Comparison of ENCODE assay signal across 30 cellular contexts in the genomic region with DNA sequence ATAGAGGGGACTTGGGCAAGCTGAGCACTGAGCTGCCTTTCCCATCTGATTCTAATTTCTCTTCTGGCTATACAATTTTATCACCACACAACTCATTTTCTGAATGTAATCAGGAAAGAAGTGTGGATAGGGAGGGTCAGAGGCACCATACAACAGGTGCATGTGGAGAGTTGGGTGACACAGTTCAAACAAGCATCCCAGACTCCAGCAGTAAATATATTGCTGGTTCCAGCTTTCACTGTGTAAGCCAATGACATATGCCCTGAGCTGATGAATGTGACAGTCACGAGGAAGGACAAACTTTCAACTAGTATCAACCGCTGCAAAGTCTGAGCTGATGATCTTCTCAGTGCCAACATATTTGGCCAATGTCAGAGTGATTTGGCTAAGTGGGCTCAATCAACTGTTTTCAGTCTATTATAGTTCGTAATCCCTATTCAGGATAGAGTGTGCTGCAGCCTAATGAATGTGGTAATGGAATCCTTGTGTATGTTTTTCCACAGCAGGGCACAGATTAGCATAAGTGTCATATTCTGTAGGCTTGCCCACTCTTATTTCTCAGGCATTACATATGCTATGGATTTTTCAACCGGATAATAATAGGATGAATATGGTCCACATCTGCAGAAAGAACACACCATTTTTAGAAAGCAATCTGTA.
DNase-seq lines count a peak whose midpoint lies in the region; ATAC-seq, FAIRE-seq and TF ChIP-seq lines count a peak whose summit lies in the region.
"Had no signal": no experiment of that assay in that cellular context is flagged by ENCODE, and none has a peak within 500 bp of the region (broad histone marks: within the 10 kb centered on the region; RNA-seq: fewer than 3 reads in every experiment).

No MANE protein-coding gene starts in this region.

- no peaks in the 10 kb centered on the region for H3K36me3 ChIP-seq in bronchial epithelial cell (ENCODE audit: control insufficient read depth, insufficient read depth, low read length)
- H3K36me3 ChIP-seq: BE2C had no signal

- H3K4me3 ChIP-seq in bronchial epithelial cell (ENCODE audit: low read depth, low read length): no peak overlapping the region
- H3K4me3 ChIP-seq: GM12878, K562 had no signal

- TF ChIP-seq CTCF in bronchial epithelial cell (IDR thresholded peaks at IDR 0.05; ENCODE audit: insufficient read depth, low read length, severe bottlenecking) (no peak), GM20000 (IDR thresholded peaks at IDR 0.05; ENCODE audit: extremely low read depth, missing control alignments) (no peak)

- CTCF ChIA-PET in HEK293T (lab: Yijun Ruan, JAX): interaction anchor here (1.2 kb wide), 1 partner anchor 62 kb away, joined by 3 read pairs; no protein-coding TSS in a partner anchor

- peak; percentile 7 for FAIRE-seq in bronchial epithelial cell (lab: Jason Lieb, UNC)
- FAIRE-seq: GM12878, HepG2, K562 had no signal

- no peak for ATAC-seq in GM18520 (IDR thresholded peaks at IDR 0.05; ENCODE audit: unreplicated experiment)
- ATAC-seq: GM12878, HCT116, HepG2, K562 had no signal

- POLR2A ChIA-PET in HEK293T (lab: Yijun Ruan, JAX): no interaction called here

- peak; percentile 12 for DNase-seq in NCI-H146 treated with DMSO at 0.1 percent for 48 hours (lab: John Stamatoyannopoulos, UW; ENCODE audit: unreplicated experiment)
- no peak for DNase-seq in NCI-H146 (lab: John Stamatoyannopoulos, UW)
- no peak for DNase-seq in HEK293T (ENCODE audit: extremely low spot score)
- no peak for DNase-seq in bronchial epithelial cell (ENCODE audit: low read depth)
- peak; percentile 46 for DNase-seq in retina
- DNase-seq in midbrain (lab: John Stamatoyannopoulos, UW): no peak
- no peak for DNase-seq in GM20000 (ENCODE audit: low spot score)
- DNase-seq: ACHN; BE2C; CD8-positive, alpha-beta memory T cell; DMS 273 treated with DMSO at 0.1 percent for 48 hours; DMS79; EL; GDM1; Kasumi-1; MV-4-11; NCI-H1105; NCI-H1436 treated with DMSO at 0.1 percent for 48 hours; NCI-H2029; NCI-H2171; NCI-H226; NCI-H510A; NCI-H82; Right ventricle myocardium superior; RPMI8226 had no signal

- no peaks in the 10 kb centered on the region for H3K27me3 ChIP-seq in bronchial epithelial cell (ENCODE audit: control insufficient read depth, insufficient read depth, low read length)
- H3K27me3 ChIP-seq: BE2C had no signal

TF ChIP-seq in HEK293T, 16 proteins besides CTCF, POLR2A, EP300 and RAD21:
- TF ChIP-seq CTBP1 (IDR thresholded peaks at IDR 0.05; ENCODE audit: borderline replicate concordance) (no peak; the same call in 1 of the 2 replicates), HDGF (IDR thresholded peaks at IDR 0.05; ENCODE audit: borderline replicate concordance) (no peak), LEF1 (IDR thresholded peaks at IDR 0.05; ENCODE audit: borderline replicate concordance) (no peak), SP1 (IDR thresholded peaks at IDR 0.05) (no peak), FOXK2 (IDR thresholded peaks at IDR 0.05) (no peak)
- TF ChIP-seq, protein P1, sequence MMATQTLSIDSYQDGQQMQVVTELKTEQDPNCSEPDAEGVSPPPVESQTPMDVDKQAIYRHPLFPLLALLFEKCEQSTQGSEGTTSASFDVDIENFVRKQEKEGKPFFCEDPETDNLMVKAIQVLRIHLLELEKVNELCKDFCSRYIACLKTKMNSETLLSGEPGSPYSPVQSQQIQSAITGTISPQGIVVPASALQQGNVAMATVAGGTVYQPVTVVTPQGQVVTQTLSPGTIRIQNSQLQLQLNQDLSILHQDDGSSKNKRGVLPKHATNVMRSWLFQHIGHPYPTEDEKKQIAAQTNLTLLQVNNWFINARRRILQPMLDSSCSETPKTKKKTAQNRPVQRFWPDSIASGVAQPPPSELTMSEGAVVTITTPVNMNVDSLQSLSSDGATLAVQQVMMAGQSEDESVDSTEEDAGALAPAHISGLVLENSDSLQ (IDR thresholded peaks at IDR 0.05): peak; percentile 72

Comparison
In these comparisons a context has a peak if more than half of its experiments do, and no peak if none do; other contexts are left out.
1. DNase-seq: peak in NCI-H146 treated with DMSO at 0.1 percent for 48 hours (single experiment) and retina (single experiment); none in NCI-H146 (single experiment), HEK293T (single experiment), bronchial epithelial cell (single experiment), midbrain (single experiment) and GM20000 (single experiment).